ENCODE assay signal across 11 cellular contexts in genomic region chr1:27405074-27405473, GRCh38. TPM values are rescaled to one million over a fixed set of nuclear protein-coding genes. Genes with fewer than 3 reads are reported as not detected.
DNase-seq lines count a peak whose midpoint lies in the region; ATAC-seq and TF ChIP-seq lines count a peak whose summit lies in the region.
"Had no signal": no experiment of that assay in that cellular context is flagged by ENCODE, and none has a peak within 500 bp of the region (broad histone marks: within the 10 kb centered on the region; RNA-seq: fewer than 3 reads in every experiment).

No MANE protein-coding gene starts in this region.

- peak; percentile 47 for DNase-seq in medulla oblongata (ENCODE audit: extremely low spot score)
- DNase-seq in substantia nigra (lab: John Stamatoyannopoulos, UW): peak in 8 of 49 donors; percentile 10 to 45 (median 22)
- DNase-seq in NCI-H1105 (lab: John Stamatoyannopoulos, UW): no peak
- no peak for DNase-seq in activated CD8-positive, alpha-beta memory T cell treated with anti-CD3 and anti-CD28 coated beads, Interleukin-2, amount 50 U/mL, for 4 hours
- DNase-seq: activated gamma-delta T cell, DND-41, T-helper 17 cell had no signal

- H2AFZ ChIP-seq in OCI-LY1 (ENCODE audit: low read length): no peak overlapping the region

- H3K79me2 ChIP-seq in OCI-LY1 (ENCODE audit: insufficient read depth, low read length): no peaks in the 10 kb centered on the region

- H3K9me3 ChIP-seq in OCI-LY1 (ENCODE audit: low read length) (no peaks in the 10 kb centered on the region), esophagus (ENCODE audit: control insufficient read depth in 2 of 2, insufficient read depth in 1 of 2, low read depth in 1 of 2, low read length in 1 of 2) (no peaks in the 10 kb centered on the region)

- H3K4me1 ChIP-seq in OCI-LY1 (ENCODE audit: insufficient read depth, low read length, severe bottlenecking): peaks cover 62% of the 10 kb centered on the region
- peaks cover 12 to 25% of the 10 kb centered on the region in 2 donors for H3K4me1 ChIP-seq in esophagus (ENCODE audit: control insufficient read depth in 2 of 2, insufficient read depth in 2 of 2, low read length in 1 of 2)

- H3K4me2 ChIP-seq in OCI-LY1 (ENCODE audit: low read length): no peak overlapping the region

- WGBS in esophagus, 2 donors: 41 to 52% methylated on average over 13 of the region's 13 CpGs

- H3K4me3 ChIP-seq in OCI-LY1 (ENCODE audit: low read depth, low read length, poor library complexity, severe bottlenecking) (no peak overlapping the region), esophagus (ENCODE audit: low read depth in 1 of 2, low read length in 2 of 2) (no peak overlapping the region)

- H3K36me3 ChIP-seq in OCI-LY1 (ENCODE audit: insufficient read depth, low read length) (peaks cover 48% of the 10 kb centered on the region), esophagus (ENCODE audit: control insufficient read depth in 2 of 2, insufficient read depth in 2 of 2, low read length in 1 of 2) (peaks cover 22% of the 10 kb centered on the region in 2 donors)

- H3K9ac ChIP-seq in OCI-LY1 (ENCODE audit: low read length): no peak overlapping the region; the same call in 1 of the 2 replicates

- H3K27ac ChIP-seq in OCI-LY1 (ENCODE audit: low read depth, low read length, poor library complexity, severe bottlenecking) (peak overlapping the region; percentile 94), esophagus (ENCODE audit: low read depth in 2 of 2, low read length in 1 of 2) (peak overlapping the region; percentile 36 to 89), substantia nigra (ENCODE audit: low read depth, low read length, poor library complexity, severe bottlenecking) (peak overlapping the region; percentile 64)

- H3K27me3 ChIP-seq in OCI-LY1 (ENCODE audit: insufficient read depth, low read length): no peaks in the 10 kb centered on the region
- no peaks in the 10 kb centered on the region for H3K27me3 ChIP-seq in esophagus (ENCODE audit: control insufficient read depth in 1 of 2, insufficient read depth in 2 of 2, low read length in 2 of 2)

- H3K9me2 ChIP-seq in OCI-LY1 (ENCODE audit: low read depth, low read length): no peaks in the 10 kb centered on the region

- no peaks in the 10 kb centered on the region for H4K20me1 ChIP-seq in OCI-LY1 (ENCODE audit: insufficient read depth, low read length)

- no peak for ATAC-seq in GM18861 (IDR thresholded peaks at IDR 0.05; ENCODE audit: unreplicated experiment)
- ATAC-seq in GM21381 (IDR thresholded peaks at IDR 0.05; ENCODE audit: unreplicated experiment): no peak
- ATAC-seq: T-helper 17 cell had no signal

- no peak for TF ChIP-seq CTCF in OCI-LY1 (IDR thresholded peaks at IDR 0.05; ENCODE audit: low read length)

- H3F3A ChIP-seq in OCI-LY1 (ENCODE audit: insufficient read depth, low read length): no peaks in the 10 kb centered on the region

RNA-seq across cellular contexts. Expression of gene GPR3, which starts 12.7 kb away (rescaled TPM):
- under 1 TPM; 0.22 to 0.25 TPM for polyA plus RNA-seq in esophagus

RNA-seq across cellular contexts. Expression of gene CD164L2, which starts 21.9 kb away (rescaled TPM):
- polyA plus RNA-seq in esophagus: 10 to 100 TPM; 10.5 to 14.5 TPM

RNA-seq across cellular contexts. Expression of gene FCN3, which starts 30.4 kb away (rescaled TPM):
- polyA plus RNA-seq in esophagus: 1 to 10 TPM; 1.6 to 2.6 TPM

RNA-seq across cellular contexts. Expression of gene MAP3K6, which starts 38.3 kb away (rescaled TPM):
- polyA plus RNA-seq in esophagus: 100 to 1,000 TPM in 1 of 2 donors, 10 to 100 TPM in 1; 48.5 to 110 TPM
